In the genomic region with DNA sequence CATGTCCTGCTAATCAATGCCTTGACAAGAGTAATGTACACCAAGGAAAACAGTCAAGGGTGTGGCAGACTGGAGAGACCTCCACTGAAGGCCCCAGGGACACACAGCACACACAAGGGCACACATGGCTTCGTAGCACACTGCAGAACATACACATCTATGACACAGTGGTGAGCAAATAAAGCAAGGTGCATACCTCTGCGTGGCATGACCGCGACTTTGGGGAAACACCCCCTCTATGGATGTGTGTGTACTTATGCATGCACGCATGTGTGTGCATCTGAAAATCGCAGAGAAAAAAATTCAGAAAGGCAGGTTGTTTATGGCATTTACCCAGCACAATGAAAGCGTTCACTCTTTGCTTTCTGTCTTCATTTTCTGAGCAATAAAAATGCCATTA, we compare ENCODE assay signal across 8 cellular contexts. TPM values are rescaled to one million over a fixed set of nuclear protein-coding genes. Genes with fewer than 3 reads are reported as not detected.
A peak's percentile ranks its signal among the peaks of the same experiment; 100 is the strongest.
DNase-seq lines count a peak whose midpoint lies in the region; ATAC-seq lines count a peak whose summit lies in the region.

No MANE protein-coding gene starts in this region.

- peak overlapping the region; percentile 33 for H3K27ac ChIP-seq in layer of hippocampus (ENCODE audit: low read depth, low read length)

- ATAC-seq in activated CD4-positive, CD25-positive, alpha-beta regulatory T cell treated with anti-CD3 and anti-CD28 coated beads, Interleukin-2, amount 50 U/mL, for 24 hours: peak; percentile 87 to 88
- ATAC-seq in HG03460 (IDR thresholded peaks at IDR 0.05; ENCODE audit: unreplicated experiment): no peak

- H3K4me3 Mint-ChIP-seq in activated T-helper 1 cell treated with anti-CD3 and anti-CD28 coated beads, Interleukin-12 subunit alpha, Interleukin-12 subunit beta, Interleukin-2, Interleukin-4 antibody, amounts not matched to agents 30 ng/mL and 10 ng/mL and 1 ng/mL, durations not matched to agents 14 hours and 24 hours and 36 hours: peak overlapping the region; percentile 89
- peak overlapping the region; percentile 94 for H3K4me3 Mint-ChIP-seq in stimulated activated naive CD8-positive, alpha-beta T cell treated with anti-CD3 and anti-CD28 coated beads, Interleukin-15, Interleukin-2, amounts not matched to agents 100 ng/mL and 50 ng/mL, for 24 hours

- H3K36me3 Mint-ChIP-seq in activated T-helper 1 cell treated with anti-CD3 and anti-CD28 coated beads, Interleukin-12 subunit alpha, Interleukin-12 subunit beta, Interleukin-2, Interleukin-4 antibody, amounts not matched to agents 30 ng/mL and 10 ng/mL and 1 ng/mL, durations not matched to agents 14 hours and 24 hours and 36 hours (ENCODE audit: low read depth): peaks cover 74% of the 10 kb centered on the region
- H3K36me3 Mint-ChIP-seq in stimulated activated naive CD8-positive, alpha-beta T cell treated with anti-CD3 and anti-CD28 coated beads, Interleukin-15, Interleukin-2, amounts not matched to agents 100 ng/mL and 50 ng/mL, for 24 hours (ENCODE audit: low read depth): peaks cover 78% of the 10 kb centered on the region

- H3K27ac Mint-ChIP-seq in activated T-helper 1 cell treated with anti-CD3 and anti-CD28 coated beads, Interleukin-12 subunit alpha, Interleukin-12 subunit beta, Interleukin-2, Interleukin-4 antibody, amounts not matched to agents 30 ng/mL and 10 ng/mL and 1 ng/mL, durations not matched to agents 14 hours and 24 hours and 36 hours: peak overlapping the region; percentile 96
- H3K27ac Mint-ChIP-seq in stimulated activated naive CD8-positive, alpha-beta T cell treated with anti-CD3 and anti-CD28 coated beads, Interleukin-15, Interleukin-2, amounts not matched to agents 100 ng/mL and 50 ng/mL, for 24 hours: peak overlapping the region; percentile 99

- no peaks in the 10 kb centered on the region for H3K27me3 ChIP-seq in layer of hippocampus (ENCODE audit: control insufficient read depth, insufficient read depth, low read length)

- H3K4me1 Mint-ChIP-seq in activated T-helper 1 cell treated with anti-CD3 and anti-CD28 coated beads, Interleukin-12 subunit alpha, Interleukin-12 subunit beta, Interleukin-2, Interleukin-4 antibody, amounts not matched to agents 30 ng/mL and 10 ng/mL and 1 ng/mL, durations not matched to agents 14 hours and 24 hours and 36 hours (ENCODE audit: low read depth): peaks cover 90% of the 10 kb centered on the region
- peaks cover 94% of the 10 kb centered on the region for H3K4me1 Mint-ChIP-seq in stimulated activated naive CD8-positive, alpha-beta T cell treated with anti-CD3 and anti-CD28 coated beads, Interleukin-15, Interleukin-2, amounts not matched to agents 100 ng/mL and 50 ng/mL, for 24 hours (ENCODE audit: low read depth)

- no peak for DNase-seq in activated CD4-positive, CD25-positive, alpha-beta regulatory T cell treated with anti-CD3 and anti-CD28 coated beads, Interleukin-2, amount 50 U/mL, for 72 hours
- DNase-seq in activated T-helper 1 cell treated with anti-CD3 and anti-CD28 coated beads, Interleukin-12 subunit alpha, Interleukin-12 subunit beta, Interleukin-2, Interleukin-4 antibody, amounts not matched to agents 30 ng/mL and 10 ng/mL and 1 ng/mL, durations not matched to agents 14 hours and 24 hours and 36 hours (ENCODE audit: low spot score): no peak
- no peak for DNase-seq in dermis blood vessel endothelial cell
- no peak for DNase-seq in dedifferentiated amniotic fluid mesenchymal stem cell (ENCODE audit: extremely low spot score)

- no peaks in the 10 kb centered on the region for H3K9me3 Mint-ChIP-seq in activated T-helper 1 cell treated with anti-CD3 and anti-CD28 coated beads, Interleukin-12 subunit alpha, Interleukin-12 subunit beta, Interleukin-2, Interleukin-4 antibody, amounts not matched to agents 30 ng/mL and 10 ng/mL and 1 ng/mL, durations not matched to agents 14 hours and 24 hours and 36 hours
- no peaks in the 10 kb centered on the region for H3K9me3 Mint-ChIP-seq in stimulated activated naive CD8-positive, alpha-beta T cell treated with anti-CD3 and anti-CD28 coated beads, Interleukin-15, Interleukin-2, amounts not matched to agents 100 ng/mL and 50 ng/mL, for 24 hours

- intact Hi-C loops in activated T-helper 1 cell treated with anti-CD3 and anti-CD28 coated beads, Interleukin-12 subunit alpha, Interleukin-12 subunit beta, Interleukin-2, Interleukin-4 antibody, amounts not matched to agents 30 ng/mL and 10 ng/mL and 1 ng/mL, durations not matched to agents 14 hours and 24 hours and 36 hours (cut with micrococcal nuclease): loop anchor here (1.0 to 5.0 kb wide), 7 partner anchors 13 to 505 kb away; no protein-coding TSS in a partner anchor

- no peaks in the 10 kb centered on the region for H3K27me3 Mint-ChIP-seq in activated T-helper 1 cell treated with anti-CD3 and anti-CD28 coated beads, Interleukin-12 subunit alpha, Interleukin-12 subunit beta, Interleukin-2, Interleukin-4 antibody, amounts not matched to agents 30 ng/mL and 10 ng/mL and 1 ng/mL, durations not matched to agents 14 hours and 24 hours and 36 hours (ENCODE audit: insufficient read depth)
- H3K27me3 Mint-ChIP-seq in stimulated activated naive CD8-positive, alpha-beta T cell treated with anti-CD3 and anti-CD28 coated beads, Interleukin-15, Interleukin-2, amounts not matched to agents 100 ng/mL and 50 ng/mL, for 24 hours: peaks cover 4% of the 10 kb centered on the region

RNA-seq across cellular contexts. Expression of gene SEMA4D, which starts 20.5 kb away (rescaled TPM):
- total RNA-seq in activated T-helper 1 cell treated with anti-CD3 and anti-CD28 coated beads, Interleukin-12 subunit alpha, Interleukin-12 subunit beta, Interleukin-2, Interleukin-4 antibody, amounts not matched to agents 30 ng/mL and 10 ng/mL and 1 ng/mL, durations not matched to agents 14 hours and 24 hours and 36 hours: 388 and 411 TPM in 2 replicates
- 2.9 and 8.1 TPM in 2 replicates for total RNA-seq in dermis blood vessel endothelial cell

Comparison
In these comparisons a context has a peak if more than half of its experiments do, and no peak if none do; other contexts are left out.
1. RNA of gene SEMA4D, which starts 20.5 kb away (total RNA-seq): 388 to 411 TPM in activated T-helper 1 cell treated with anti-CD3 and anti-CD28 coated beads, Interleukin-12 subunit alpha, Interleukin-12 subunit beta, Interleukin-2, Interleukin-4 antibody, amounts not matched to agents 30 ng/mL and 10 ng/mL and 1 ng/mL, durations not matched to agents 14 hours and 24 hours and 36 hours; 2.9 to 8.1 TPM in dermis blood vessel endothelial cell; every median in the first group is over 10 times any median in the second.